Comparison of ENCODE assay signal across 27 cellular contexts in genomic region chr7:53657586-53657985, GRCh38.
"Had no signal": no experiment of that assay in that cellular context is flagged by ENCODE, and none has a peak within 500 bp of the region (broad histone marks: within the 10 kb centered on the region; RNA-seq: fewer than 3 reads in every experiment).

No MANE protein-coding gene starts in this region.

- H3K36me3 Mint-ChIP-seq: activated naive CD4-positive, alpha-beta T cell treated with anti-CD3 and anti-CD28 coated beads, Interleukin-2, amount 50 U/mL, for 24 hours; activated naive CD8-positive, alpha-beta T cell treated with anti-CD3 and anti-CD28 coated beads, Interleukin-2, amount 10 ng/mL, durations not matched to agents 7 days and 5 days had no signal

- H3K27me3 ChIP-seq: ascending aorta, SJSA1 had no signal

- H3K9ac ChIP-seq: SK-N-SH had no signal

- DNase-seq: activated CD4-positive, alpha-beta T cell treated with anti-CD3 and anti-CD28 coated beads, Interleukin-2, amount 10 ng/mL, durations not matched to agents 24 days and 14 days; activated CD4-positive, alpha-beta T cell treated with anti-CD3 and anti-CD28 coated beads, Interleukin-2, amount 50 U/mL, for 4 hours; activated CD8-positive, alpha-beta T cell treated with anti-CD3 and anti-CD28 coated beads, Interleukin-2, amount 10 ng/mL, durations not matched to agents 7 days and 5 days; activated gamma-delta T cell; activated naive CD4-positive, alpha-beta T cell treated with Interleukin-2 at 50 U/mL for 16 hours; activated naive CD8-positive, alpha-beta T cell treated with anti-CD3 and anti-CD28 coated beads, Interleukin-2, amount 10 ng/mL, durations not matched to agents 7 days and 5 days; activated T-cell treated with anti-CD3 and anti-CD28 coated beads, Interleukin-2, amount 50 U/mL, for 24 hours; amygdala; caudate nucleus; cerebellar nuclear complex; NCI-H1105; NCI-H1436; NCI-H1694; NCI-H2029; NCI-H345; NCI-H524 treated with DMSO at 0.1 percent for 48 hours; NK-92 treated with Interleukin-12 subunit alpha and Interleukin-12 subunit beta, amount 100 ng/mL, for 24 hours; SHP77 treated with DMSO at 0.1 percent for 48 hours; SK-N-SH had no signal

- H3K4me3 ChIP-seq: ascending aorta, PC-9, SJSA1 had no signal

- H3K27ac Mint-ChIP-seq: activated CD4-positive, alpha-beta T cell treated with anti-CD3 and anti-CD28 coated beads, Interleukin-2, amount 10 ng/mL, durations not matched to agents 24 days and 14 days; activated CD8-positive, alpha-beta T cell treated with anti-CD3 and anti-CD28 coated beads, Interleukin-2, amount 10 ng/mL, durations not matched to agents 7 days and 5 days; activated naive CD4-positive, alpha-beta T cell treated with anti-CD3 and anti-CD28 coated beads, Interleukin-2, amount 50 U/mL, for 24 hours; activated naive CD8-positive, alpha-beta T cell treated with anti-CD3 and anti-CD28 coated beads, Interleukin-2, amount 10 ng/mL, durations not matched to agents 7 days and 5 days; activated T-cell treated with anti-CD3 and anti-CD28 coated beads, Interleukin-2, amount 50 U/mL, for 24 hours; activated T-helper 2 cell treated with anti-CD3 and anti-CD28 coated beads, Interferon-gamma antibody, Interleukin-2, Interleukin-4, amounts not matched to agents 10 μg/mL and 5 μg/mL and 100 μg/mL, durations not matched to agents 14 hours and 24 hours and 36 hours; T-helper 1 cell treated with Interleukin-12 subunit alpha and Interleukin-12 subunit beta and Interleukin-4 antibody, amounts not matched to agents 30 μg/mL and 1 μg/mL, for 36 hours; T-helper 2 cell treated with Interferon-gamma antibody and Interleukin-4, amounts not matched to agents 5 μg/mL and 100 μg/mL, for 36 hours had no signal

- H3K4me2 ChIP-seq: PC-9, SK-N-SH had no signal

- H3K4me3 Mint-ChIP-seq: activated CD4-positive, alpha-beta T cell treated with anti-CD3 and anti-CD28 coated beads, Interleukin-2, amount 10 ng/mL, durations not matched to agents 24 days and 14 days; activated CD8-positive, alpha-beta T cell treated with anti-CD3 and anti-CD28 coated beads, Interleukin-2, amount 10 ng/mL, durations not matched to agents 7 days and 5 days; activated naive CD4-positive, alpha-beta T cell treated with anti-CD3 and anti-CD28 coated beads, Interleukin-2, amount 50 U/mL, for 24 hours; activated naive CD8-positive, alpha-beta T cell treated with anti-CD3 and anti-CD28 coated beads, Interleukin-2, amount 10 ng/mL, durations not matched to agents 7 days and 5 days; activated T-cell treated with anti-CD3 and anti-CD28 coated beads, Interleukin-2, amount 50 U/mL, for 24 hours; T-helper 1 cell treated with Interleukin-12 subunit alpha and Interleukin-12 subunit beta and Interleukin-4 antibody, amounts not matched to agents 30 μg/mL and 1 μg/mL, for 36 hours; T-helper 2 cell treated with Interferon-gamma antibody and Interleukin-4, amounts not matched to agents 5 μg/mL and 100 μg/mL, for 36 hours had no signal

- H3K36me3 ChIP-seq: ascending aorta, SJSA1 had no signal

- H3K27ac ChIP-seq: ascending aorta, PC-9, SJSA1 had no signal

- FAIRE-seq: TTC549 had no signal

- H3K27me3 Mint-ChIP-seq: activated CD4-positive, alpha-beta T cell treated with anti-CD3 and anti-CD28 coated beads, Interleukin-2, amount 10 ng/mL, durations not matched to agents 24 days and 14 days; activated naive CD4-positive, alpha-beta T cell treated with anti-CD3 and anti-CD28 coated beads, Interleukin-2, amount 50 U/mL, for 24 hours; activated naive CD8-positive, alpha-beta T cell treated with anti-CD3 and anti-CD28 coated beads, Interleukin-2, amount 10 ng/mL, durations not matched to agents 7 days and 5 days; activated T-cell treated with anti-CD3 and anti-CD28 coated beads, Interleukin-2, amount 50 U/mL, for 24 hours had no signal

- H2AFZ ChIP-seq: PC-9 had no signal

- H3K4me1 Mint-ChIP-seq: activated CD4-positive, alpha-beta T cell treated with anti-CD3 and anti-CD28 coated beads, Interleukin-2, amount 10 ng/mL, durations not matched to agents 24 days and 14 days; activated naive CD4-positive, alpha-beta T cell treated with anti-CD3 and anti-CD28 coated beads, Interleukin-2, amount 50 U/mL, for 24 hours; activated naive CD8-positive, alpha-beta T cell treated with anti-CD3 and anti-CD28 coated beads, Interleukin-2, amount 10 ng/mL, durations not matched to agents 7 days and 5 days had no signal

- H3K4me1 ChIP-seq: ascending aorta, SJSA1 had no signal

- H3K9me2 ChIP-seq: SK-N-SH had no signal

- H3K9me3 ChIP-seq: SJSA1 had no signal

- ATAC-seq: activated CD8-positive, alpha-beta T cell treated with anti-CD3 and anti-CD28 coated beads, Interleukin-2, amount 10 ng/mL, durations not matched to agents 7 days and 5 days had no signal
